30 cellular contexts compared by ENCODE assay signal in the genomic region with DNA sequence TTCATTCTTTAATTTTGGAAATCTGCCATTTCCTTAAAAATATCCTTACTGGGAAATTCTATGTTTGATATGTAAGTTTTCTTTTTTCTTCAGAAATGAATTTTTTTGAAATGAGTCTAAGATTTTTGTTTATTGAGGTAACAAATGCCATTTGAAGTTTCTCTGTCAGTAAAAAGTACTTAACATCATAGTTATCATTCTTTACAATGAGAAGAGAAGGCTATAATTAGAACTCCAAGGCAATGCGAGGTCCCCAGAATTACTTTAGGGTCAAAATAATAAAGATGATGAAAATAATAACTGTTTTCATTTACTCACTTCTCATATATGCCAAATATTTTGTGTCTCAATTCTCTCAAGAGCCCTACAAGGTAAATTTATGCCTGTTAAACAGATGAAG. TPM values are rescaled to one million over a fixed set of nuclear protein-coding genes. Genes with fewer than 3 reads are reported as not detected.
"Had no signal": no experiment of that assay in that cellular context is flagged by ENCODE, and none has a peak within 500 bp of the region (broad histone marks: within the 10 kb centered on the region; RNA-seq: fewer than 3 reads in every experiment).

No MANE protein-coding gene starts in this region.

- DNase-seq: activated CD4-positive, alpha-beta memory T cell treated with anti-CD3 and anti-CD28 coated beads for 36 hours; activated CD4-positive, alpha-beta T cell treated with anti-CD3 and anti-CD28 coated beads, Interleukin-2, amount 10 ng/mL, durations not matched to agents 7 days and 5 days; activated CD4-positive, CD25-positive, alpha-beta regulatory T cell; activated CD8-positive, alpha-beta memory T cell treated with anti-CD3 and anti-CD28 coated beads for 24 hours; activated gamma-delta T cell treated with Interleukin-2 at 50 U/mL for 16 hours; activated naive CD4-positive, alpha-beta T cell treated with anti-CD3 and anti-CD28 coated beads, Interleukin-2, amount 10 ng/mL, durations not matched to agents 7 days and 5 days; activated naive CD8-positive, alpha-beta T cell treated with anti-CD3 and anti-CD28 coated beads for 36 hours; activated T-cell treated with anti-CD3 and anti-CD28 coated beads for 4 hours; activated T-cell treated with anti-CD3 and anti-CD28 coated beads, Interleukin-2, amount 50 U/mL, for 48 hours; adrenal gland; anterior cingulate cortex; caudate nucleus; KG1; NCI-H1048; NCI-H1417 treated with DMSO at 0.1 percent for 48 hours; NCI-H1694; NCI-H2029; NCI-H2107; NCI-H2171 treated with DMSO at 0.1 percent for 48 hours; NCI-H226; Peyer's patch; SHP77; T-cell; T-helper 2 cell; T1000 had no signal

- H3K4me3 ChIP-seq: adrenal gland, breast epithelium, Peyer's patch, SJSA1 had no signal

- H3K4me1 ChIP-seq: breast epithelium, Peyer's patch had no signal

- H3K9me3 Mint-ChIP-seq: activated CD4-positive, alpha-beta memory T cell treated with anti-CD3 and anti-CD28 coated beads for 36 hours; activated CD4-positive, alpha-beta T cell treated with anti-CD3 and anti-CD28 coated beads, Interleukin-2, amount 10 ng/mL, durations not matched to agents 7 days and 5 days; activated naive CD4-positive, alpha-beta T cell treated with anti-CD3 and anti-CD28 coated beads, Interleukin-2, amount 10 ng/mL, durations not matched to agents 7 days and 5 days; activated naive CD8-positive, alpha-beta T cell treated with anti-CD3 and anti-CD28 coated beads for 36 hours; activated T-helper 2 cell treated with anti-CD3 and anti-CD28 coated beads, Interferon-gamma antibody, Interleukin-2, Interleukin-4, amounts not matched to agents 10 μg/mL and 5 μg/mL and 100 μg/mL, durations not matched to agents 14 hours and 24 hours and 36 hours; T-cell had no signal

- H3K9me3 ChIP-seq: adrenal gland, breast epithelium, Peyer's patch, SJSA1 had no signal

- H3K4me1 Mint-ChIP-seq: activated CD4-positive, alpha-beta T cell treated with anti-CD3 and anti-CD28 coated beads, Interleukin-2, amount 10 ng/mL, durations not matched to agents 7 days and 5 days; activated naive CD4-positive, alpha-beta T cell treated with anti-CD3 and anti-CD28 coated beads, Interleukin-2, amount 10 ng/mL, durations not matched to agents 7 days and 5 days; activated naive CD8-positive, alpha-beta T cell treated with anti-CD3 and anti-CD28 coated beads for 36 hours; T-cell had no signal

- H3K36me3 Mint-ChIP-seq: activated CD4-positive, alpha-beta memory T cell treated with anti-CD3 and anti-CD28 coated beads for 36 hours; activated naive CD4-positive, alpha-beta T cell treated with anti-CD3 and anti-CD28 coated beads, Interleukin-2, amount 10 ng/mL, durations not matched to agents 7 days and 5 days; activated naive CD8-positive, alpha-beta T cell treated with anti-CD3 and anti-CD28 coated beads for 36 hours; T-cell had no signal

- H3K27ac Mint-ChIP-seq: activated CD4-positive, alpha-beta memory T cell treated with anti-CD3 and anti-CD28 coated beads for 36 hours; activated CD4-positive, alpha-beta T cell treated with anti-CD3 and anti-CD28 coated beads, Interleukin-2, amount 10 ng/mL, durations not matched to agents 7 days and 5 days; activated naive CD4-positive, alpha-beta T cell treated with anti-CD3 and anti-CD28 coated beads, Interleukin-2, amount 10 ng/mL, durations not matched to agents 7 days and 5 days; activated naive CD8-positive, alpha-beta T cell treated with anti-CD3 and anti-CD28 coated beads for 36 hours; activated T-helper 2 cell treated with anti-CD3 and anti-CD28 coated beads, Interferon-gamma antibody, Interleukin-2, Interleukin-4, amounts not matched to agents 10 μg/mL and 5 μg/mL and 100 μg/mL, durations not matched to agents 14 hours and 24 hours and 36 hours; T-cell had no signal

- H3K4me3 Mint-ChIP-seq: activated CD4-positive, alpha-beta memory T cell treated with anti-CD3 and anti-CD28 coated beads for 36 hours; activated CD4-positive, alpha-beta T cell treated with anti-CD3 and anti-CD28 coated beads, Interleukin-2, amount 10 ng/mL, durations not matched to agents 7 days and 5 days; activated naive CD4-positive, alpha-beta T cell treated with anti-CD3 and anti-CD28 coated beads, Interleukin-2, amount 10 ng/mL, durations not matched to agents 7 days and 5 days; activated naive CD8-positive, alpha-beta T cell treated with anti-CD3 and anti-CD28 coated beads for 36 hours; T-cell had no signal

- ATAC-seq: T-cell had no signal

- H3K27me3 Mint-ChIP-seq: activated naive CD4-positive, alpha-beta T cell treated with anti-CD3 and anti-CD28 coated beads, Interleukin-2, amount 10 ng/mL, durations not matched to agents 7 days and 5 days had no signal

- H3K27me3 ChIP-seq: adrenal gland, breast epithelium, Peyer's patch, SJSA1 had no signal

- H3K36me3 ChIP-seq: adrenal gland, breast epithelium, Peyer's patch, SJSA1 had no signal

- H3K27ac ChIP-seq: adrenal gland, breast epithelium, Peyer's patch, RWPE1, SJSA1, VCaP had no signal

RNA-seq across cellular contexts. Expression of a gene that starts 37.0 kb away (rescaled TPM):
- total RNA-seq: activated CD4-positive, alpha-beta memory T cell treated with anti-CD3 and anti-CD28 coated beads for 36 hours had no signal
